ENCODE assay signal across 8 cellular contexts in the genomic region with DNA sequence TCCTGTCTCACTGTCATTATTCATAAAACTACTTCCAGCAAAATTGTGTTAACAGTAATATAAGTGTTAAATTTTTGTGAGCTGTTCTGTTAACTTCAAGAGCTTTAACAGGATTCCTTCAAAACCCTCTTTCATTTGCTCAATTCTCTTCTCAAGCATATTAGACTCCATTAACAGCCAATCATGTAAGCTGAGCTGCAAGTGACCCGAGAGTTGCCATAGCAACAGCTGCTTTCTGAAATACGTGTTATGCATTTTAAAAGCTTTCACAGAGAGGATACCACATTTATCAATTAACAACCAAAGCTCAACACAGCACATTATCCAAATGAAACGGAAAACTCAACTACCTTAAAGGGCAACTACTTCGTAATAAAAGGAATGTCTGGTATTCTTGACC.
A peak's percentile ranks its signal among the peaks of the same experiment; 100 is the strongest.
DNase-seq lines count a peak whose midpoint lies in the region; ATAC-seq and TF ChIP-seq lines count a peak whose summit lies in the region.

No MANE protein-coding gene starts in this region.

- no peaks in the 10 kb centered on the region for H3K4me1 Mint-ChIP-seq in MCF 10A (ENCODE audit: insufficient read depth, unreplicated experiment)

- no peak overlapping the region; the same call in 1 of the 2 replicates for H3K9ac ChIP-seq in Karpas-422 (ENCODE audit: low read length)

- H3K27me3 ChIP-seq in Karpas-422 (ENCODE audit: low read length), result no peaks in the 10 kb centered on the region

- H3K4me1 ChIP-seq in Karpas-422 (ENCODE audit: low read length), result peaks cover 26% of the 10 kb centered on the region

- DNase-seq in A172 (ENCODE audit: low spot score) (peak; percentile 8), Karpas-422 (peak; percentile 91), anterior cingulate cortex (lab: John Stamatoyannopoulos, UW) (peak in 45 of 58 donors; percentile 0 to 84 (median 40)), inferior parietal cortex (ENCODE audit: extremely low spot score) (peak; percentile 89), T1000 (lab: John Stamatoyannopoulos, UW) (no peak), NK-92 (lab: John Stamatoyannopoulos, UW; ENCODE audit: unreplicated experiment) (no peak), MCF 10A (ENCODE audit: unreplicated experiment) (no peak)

- peaks cover 11% of the 10 kb centered on the region for H3K36me3 Mint-ChIP-seq in MCF 10A (ENCODE audit: insufficient read depth, unreplicated experiment)

- intact Hi-C loops in MCF 10A (cut with micrococcal nuclease), result no loop called here

- no peak overlapping the region for H3K27ac Mint-ChIP-seq in MCF 10A (ENCODE audit: low read depth, unreplicated experiment)

- H3K4me3 Mint-ChIP-seq in MCF 10A (ENCODE audit: unreplicated experiment), result no peak overlapping the region

- H3K36me3 ChIP-seq in Karpas-422 (ENCODE audit: insufficient read depth, low read length), result no peaks in the 10 kb centered on the region; the same call in 1 of the 2 replicates

- peak overlapping the region; percentile 52; the same call in 1 of the 2 replicates for H2AFZ ChIP-seq in Karpas-422 (ENCODE audit: low read length)

- H3K27me3 Mint-ChIP-seq in MCF 10A (ENCODE audit: insufficient read depth, unreplicated experiment), result no peaks in the 10 kb centered on the region

- CTCF ChIA-PET in MCF 10A (lab: Yijun Ruan, JAX), result no interaction called here

- ATAC-seq in GM19397 (IDR thresholded peaks at IDR 0.05; ENCODE audit: unreplicated experiment), result no peak

- POLR2A ChIA-PET in MCF 10A (lab: Yijun Ruan, JAX), result interaction anchor here (0.9 kb wide), 1 partner anchor 20 kb away, joined by 4 read pairs; no protein-coding TSS in a partner anchor

- H3K4me2 ChIP-seq in Karpas-422 (ENCODE audit: low read depth, low read length, poor library complexity, severe bottlenecking), result peak overlapping the region; percentile 64

- no peaks in the 10 kb centered on the region for H3K9me3 Mint-ChIP-seq in MCF 10A (ENCODE audit: unreplicated experiment)

- no TSS peak for BruUV-seq in MCF 10A (replicated peaks; lab: Mats Ljungman, UMichigan)

- H4K20me1 ChIP-seq in Karpas-422 (ENCODE audit: insufficient read depth, low read depth, low read length), result no peaks in the 10 kb centered on the region

- no peaks in the 10 kb centered on the region for H3K9me2 ChIP-seq in Karpas-422 (replicated peaks; ENCODE audit: insufficient read depth, low read length)

- peak overlapping the region; percentile 31; the same call in 1 of the 2 replicates for H3K27ac ChIP-seq in Karpas-422 (ENCODE audit: low read length)

- H3K4me3 ChIP-seq in Karpas-422 (ENCODE audit: low read length), result peak overlapping the region; percentile 38

- H3K79me2 ChIP-seq in Karpas-422 (ENCODE audit: low read length), result peaks cover 92% of the 10 kb centered on the region

- TF ChIP-seq CTCF in MCF 10A (IDR thresholded peaks at IDR 0.05; ENCODE audit: unreplicated experiment), result no peak

- peaks cover 12% of the 10 kb centered on the region for H3K9me3 ChIP-seq in Karpas-422 (ENCODE audit: low read length)

Comparison
In these comparisons a context has a peak if more than half of its experiments do, and no peak if none do; other contexts are left out.
1. DNase-seq: peak in A172 (single experiment), Karpas-422 (single experiment), anterior cingulate cortex (45 of 58) and inferior parietal cortex (single experiment); none in T1000 (single experiment), NK-92 (single experiment) and MCF 10A (single experiment).